In the genomic region with DNA sequence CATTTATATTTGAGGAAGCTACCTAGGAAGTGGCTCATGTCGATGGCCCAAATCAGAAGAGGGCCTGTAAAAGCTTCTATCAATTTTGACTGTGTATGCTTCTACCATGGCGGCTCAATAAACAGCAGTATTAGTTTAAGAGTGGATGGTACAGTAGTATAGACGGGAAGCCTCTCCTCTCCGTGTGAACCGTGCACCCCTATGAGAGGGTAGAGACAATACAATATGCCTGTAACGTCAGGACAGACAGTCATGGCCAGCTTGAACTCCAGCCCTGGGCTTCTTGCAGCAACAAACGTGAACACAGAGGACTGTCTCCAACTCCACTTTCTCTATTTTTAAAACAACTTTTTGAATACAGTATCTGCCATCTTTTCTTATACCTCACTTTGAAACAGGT, we compare ENCODE assay signal across 1 cellular context.
TF ChIP-seq lines count a peak whose summit lies in the region.

No MANE protein-coding gene starts in this region.

TF ChIP-seq in GM12878, 131 proteins besides CTCF, POLR2A, EP300 and RAD21 (continued from another document):
- TF ChIP-seq, protein P1, sequence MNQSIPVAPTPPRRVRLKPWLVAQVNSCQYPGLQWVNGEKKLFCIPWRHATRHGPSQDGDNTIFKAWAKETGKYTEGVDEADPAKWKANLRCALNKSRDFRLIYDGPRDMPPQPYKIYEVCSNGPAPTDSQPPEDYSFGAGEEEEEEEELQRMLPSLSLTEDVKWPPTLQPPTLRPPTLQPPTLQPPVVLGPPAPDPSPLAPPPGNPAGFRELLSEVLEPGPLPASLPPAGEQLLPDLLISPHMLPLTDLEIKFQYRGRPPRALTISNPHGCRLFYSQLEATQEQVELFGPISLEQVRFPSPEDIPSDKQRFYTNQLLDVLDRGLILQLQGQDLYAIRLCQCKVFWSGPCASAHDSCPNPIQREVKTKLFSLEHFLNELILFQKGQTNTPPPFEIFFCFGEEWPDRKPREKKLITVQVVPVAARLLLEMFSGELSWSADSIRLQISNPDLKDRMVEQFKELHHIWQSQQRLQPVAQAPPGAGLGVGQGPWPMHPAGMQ (IDR thresholded peaks at IDR 0.05; ENCODE audit: borderline replicate concordance): no peak
